Comparison of ENCODE assay signal across 17 cellular contexts in genomic region chr1:41566274-41566885, GRCh38.
"Had no signal": no experiment of that assay in that cellular context is flagged by ENCODE, and none has a peak within 500 bp of the region (broad histone marks: within the 10 kb centered on the region; RNA-seq: fewer than 3 reads in every experiment).

No MANE protein-coding gene starts in this region.

- DNase-seq: activated naive CD4-positive, alpha-beta T cell treated with Interleukin-2 at 50 U/mL for 16 hours; activated T-cell treated with anti-CD3 and anti-CD28 coated beads, Interleukin-2, amount 50 U/mL, for 48 hours; caudate nucleus; esophagus squamous epithelium; hypothalamus; kidney glomerular epithelial cell; nucleus accumbens; SJCRH30; stimulated activated CD4-positive, alpha-beta T cell treated with anti-CD3 and anti-CD28 coated beads, Interleukin-15, amount 100 ng/mL, for 24 hours; stimulated activated CD4-positive, alpha-beta T cell treated with anti-CD3 and anti-CD28 coated beads, Interleukin-4, amount 100 ng/mL, for 1 hour; stimulated activated naive CD4-positive, alpha-beta T cell treated with Interleukin-2 at 50 U/mL for 16 hours; T-helper 17 cell; trophoblast cell; WERI-Rb-1 had no signal

- H3K9me3 Mint-ChIP-seq: nephron had no signal

- H3K4me1 ChIP-seq: esophagus squamous epithelium, SJCRH30, suprapubic skin had no signal

- H3K27ac Mint-ChIP-seq: nephron, T-helper 17 cell had no signal

- H3K4me3 ChIP-seq: coronary artery, esophagus squamous epithelium, SJCRH30, suprapubic skin had no signal

- H3K9me3 ChIP-seq: esophagus squamous epithelium, SJCRH30, suprapubic skin had no signal

- H3K36me3 ChIP-seq: SJCRH30, suprapubic skin, WERI-Rb-1 had no signal

- ATAC-seq: T-helper 17 cell had no signal

- H3K4me3 Mint-ChIP-seq: nephron, T-helper 17 cell had no signal

- H3K27me3 ChIP-seq: esophagus squamous epithelium, SJCRH30, suprapubic skin had no signal

- H3K27me3 Mint-ChIP-seq: T-helper 17 cell had no signal

- H3K27ac ChIP-seq: coronary artery, esophagus squamous epithelium, SJCRH30, suprapubic skin, WERI-Rb-1 had no signal
